Comparison of ENCODE assay signal across 20 cellular contexts in genomic region chr4:138658518-138658917, GRCh38.
"Had no signal": no experiment of that assay in that cellular context is flagged by ENCODE, and none has a peak within 500 bp of the region (broad histone marks: within the 10 kb centered on the region; RNA-seq: fewer than 3 reads in every experiment).

No MANE protein-coding gene starts in this region.

- H3K4me3 ChIP-seq: body of pancreas, cardiac muscle cell, pancreas, stomach, suprapubic skin, tibial nerve had no signal

- DNase-seq: activated gamma-delta T cell treated with Interleukin-2 at 50 U/mL for 16 hours; activated T-cell treated with anti-CD3 and anti-CD28 coated beads, Interleukin-2, amount 50 U/mL, for 1 hour; anterior cingulate cortex; body of pancreas; cortex of kidney; islet precursor cell; left cardiac atrium; naive thymus-derived CD4-positive, alpha-beta T cell; pancreas; right cardiac atrium; stimulated activated CD4-positive, alpha-beta T cell treated with anti-CD3 and anti-CD28 coated beads, Interleukin-12 subunit alpha, Interleukin-12 subunit beta, amount 100 ng/mL, for 4 hours; stomach; T-helper 1 cell; WERI-Rb-1 had no signal

- H3K4me1 Mint-ChIP-seq: activated naive CD4-positive, alpha-beta T cell treated with anti-CD3 and anti-CD28 coated beads, Interleukin-2, amount 50 U/mL, for 24 hours; memory B cell; stimulated activated memory B cell treated with anti-CD40 and anti-IgM and Interleukin-4, amounts not matched to agents 10 μg/mL and 1 μg/mL and 100 μg/mL, for 72 hours had no signal

- H3K27me3 ChIP-seq: body of pancreas, cardiac muscle cell, pancreas, stomach, suprapubic skin, tibial nerve had no signal

- H3K27ac Mint-ChIP-seq: activated naive CD4-positive, alpha-beta T cell treated with anti-CD3 and anti-CD28 coated beads, Interleukin-2, amount 50 U/mL, for 24 hours; memory B cell; naive thymus-derived CD4-positive, alpha-beta T cell; stimulated activated memory B cell treated with anti-CD40 and anti-IgM and Interleukin-4, amounts not matched to agents 10 μg/mL and 1 μg/mL and 100 μg/mL, for 72 hours had no signal

- H3K9me3 ChIP-seq: body of pancreas, pancreas, stomach, suprapubic skin, tibial nerve had no signal

- H3K36me3 Mint-ChIP-seq: activated naive CD4-positive, alpha-beta T cell treated with anti-CD3 and anti-CD28 coated beads, Interleukin-2, amount 50 U/mL, for 24 hours; memory B cell; naive thymus-derived CD4-positive, alpha-beta T cell; stimulated activated memory B cell treated with anti-CD40 and anti-IgM and Interleukin-4, amounts not matched to agents 10 μg/mL and 1 μg/mL and 100 μg/mL, for 72 hours had no signal

- ATAC-seq: body of pancreas; left cardiac atrium; naive thymus-derived CD4-positive, alpha-beta T cell; pancreas; right cardiac atrium; stimulated activated memory B cell treated with anti-CD40 and anti-IgM and Interleukin-4, amounts not matched to agents 10 μg/mL and 1 μg/mL and 100 μg/mL, for 72 hours had no signal

- H3K27me3 Mint-ChIP-seq: stimulated activated memory B cell treated with anti-CD40 and anti-IgM and Interleukin-4, amounts not matched to agents 10 μg/mL and 1 μg/mL and 100 μg/mL, for 72 hours had no signal

- H3K27ac ChIP-seq: body of pancreas, cardiac muscle cell, pancreas, stomach, suprapubic skin, tibial nerve, WERI-Rb-1 had no signal

- H3K4me1 ChIP-seq: body of pancreas, pancreas, stomach, suprapubic skin, tibial nerve had no signal

- H3K36me3 ChIP-seq: cardiac muscle cell, pancreas, stomach, suprapubic skin, tibial nerve, WERI-Rb-1 had no signal

- H3K4me3 Mint-ChIP-seq: activated naive CD4-positive, alpha-beta T cell treated with anti-CD3 and anti-CD28 coated beads, Interleukin-2, amount 50 U/mL, for 24 hours; memory B cell; naive thymus-derived CD4-positive, alpha-beta T cell; stimulated activated memory B cell treated with anti-CD40 and anti-IgM and Interleukin-4, amounts not matched to agents 10 μg/mL and 1 μg/mL and 100 μg/mL, for 72 hours had no signal

- H3K9me3 Mint-ChIP-seq: activated naive CD4-positive, alpha-beta T cell treated with anti-CD3 and anti-CD28 coated beads, Interleukin-2, amount 50 U/mL, for 24 hours; memory B cell; stimulated activated memory B cell treated with anti-CD40 and anti-IgM and Interleukin-4, amounts not matched to agents 10 μg/mL and 1 μg/mL and 100 μg/mL, for 72 hours had no signal
